Comparison of ENCODE assay signal across 23 cellular contexts in the genomic region with DNA sequence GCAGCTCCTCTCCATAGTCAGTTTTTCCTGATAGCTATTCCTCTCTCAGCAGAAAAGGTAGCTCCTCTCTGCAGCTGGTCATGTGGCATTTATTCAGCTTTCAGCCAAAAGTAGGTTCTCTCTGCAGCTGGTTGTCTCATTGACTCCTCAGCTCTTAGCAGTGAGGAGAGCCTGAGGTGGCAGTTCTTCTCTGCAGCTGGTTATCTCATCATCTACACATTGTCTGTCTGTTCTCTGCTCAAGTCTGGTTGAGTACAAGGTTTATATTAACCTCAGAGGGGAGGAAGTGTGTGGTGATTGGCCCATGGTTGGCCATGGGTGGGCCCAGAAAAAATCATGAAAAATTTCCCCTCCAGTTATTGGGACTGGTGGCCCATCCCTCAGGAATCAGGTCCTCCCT.
DNase-seq lines count a peak whose midpoint lies in the region; ATAC-seq, FAIRE-seq and TF ChIP-seq lines count a peak whose summit lies in the region.
"Had no signal": no experiment of that assay in that cellular context is flagged by ENCODE, and none has a peak within 500 bp of the region (broad histone marks: within the 10 kb centered on the region; RNA-seq: fewer than 3 reads in every experiment).

No MANE protein-coding gene starts in this region.

- no peaks in the 10 kb centered on the region for H3K36me3 Mint-ChIP-seq in activated CD8-positive, alpha-beta T cell treated with anti-CD3 and anti-CD28 coated beads, Interleukin-2, amount 10 ng/mL, durations not matched to agents 7 days and 5 days (ENCODE audit: low read depth)
- H3K36me3 Mint-ChIP-seq in activated CD8-positive, alpha-beta T cell treated with anti-CD3 and anti-CD28 coated beads for 36 hours (ENCODE audit: low read depth) = no peaks in the 10 kb centered on the region
- no peaks in the 10 kb centered on the region for H3K36me3 Mint-ChIP-seq in naive thymus-derived CD8-positive, alpha-beta T cell
- H3K36me3 Mint-ChIP-seq: CD4-positive, CD25-positive, alpha-beta regulatory T cell had no signal

- H4K20me1 ChIP-seq in DND-41 (ENCODE audit: insufficient read depth, low read length) = no peaks in the 10 kb centered on the region
- H4K20me1 ChIP-seq: BLaER1 had no signal

- POLR2A ChIA-PET in activated CD8-positive, alpha-beta T cell treated with anti-CD3 and anti-CD28 coated beads, Interleukin-2, amount 10 ng/mL, durations not matched to agents 7 days and 5 days (lab: Charles Lee) = interaction anchor here (0.8 to 1.1 kb wide), 2 partner anchors 14 to 115 kb away, joined by 3 to 4 read pairs; no protein-coding TSS in a partner anchor
- POLR2A ChIA-PET in activated CD8-positive, alpha-beta T cell treated with anti-CD3 and anti-CD28 coated beads for 36 hours (lab: Charles Lee) = interaction anchor here (0.6 kb wide), 1 partner anchor 10 kb away, joined by 3 read pairs; no protein-coding TSS in a partner anchor
- POLR2A ChIA-PET in naive thymus-derived CD8-positive, alpha-beta T cell (lab: Charles Lee) = no interaction called here

- no peaks in the 10 kb centered on the region for H3K27me3 Mint-ChIP-seq in activated CD8-positive, alpha-beta T cell treated with anti-CD3 and anti-CD28 coated beads, Interleukin-2, amount 10 ng/mL, durations not matched to agents 7 days and 5 days (ENCODE audit: low read depth)
- no peaks in the 10 kb centered on the region for H3K27me3 Mint-ChIP-seq in activated CD8-positive, alpha-beta T cell treated with anti-CD3 and anti-CD28 coated beads for 36 hours
- H3K27me3 Mint-ChIP-seq in naive thymus-derived CD8-positive, alpha-beta T cell = no peaks in the 10 kb centered on the region
- H3K27me3 Mint-ChIP-seq: B cell; CD4-positive, CD25-positive, alpha-beta regulatory T cell had no signal

- peaks cover 34% of the 10 kb centered on the region for H3K4me1 ChIP-seq in DND-41 (ENCODE audit: insufficient read depth, low read length)
- H3K4me1 ChIP-seq: BLaER1 had no signal

- H2AFZ ChIP-seq in DND-41 (ENCODE audit: low read depth, low read length) = peak overlapping the region; percentile 71
- H2AFZ ChIP-seq: GM23338 had no signal

- H3K4me3 Mint-ChIP-seq in activated CD8-positive, alpha-beta T cell treated with anti-CD3 and anti-CD28 coated beads, Interleukin-2, amount 10 ng/mL, durations not matched to agents 7 days and 5 days = no peak overlapping the region
- no peak overlapping the region for H3K4me3 Mint-ChIP-seq in activated CD8-positive, alpha-beta T cell treated with anti-CD3 and anti-CD28 coated beads for 36 hours
- H3K4me3 Mint-ChIP-seq in naive thymus-derived CD8-positive, alpha-beta T cell = peak overlapping the region in 2 of 10 donors; percentile 43 to 70
- H3K4me3 Mint-ChIP-seq: B cell; CD4-positive, CD25-positive, alpha-beta regulatory T cell; GM23338; H9 had no signal

- H3K9ac ChIP-seq in DND-41 (ENCODE audit: low read depth, low read length) = peak overlapping the region; percentile 39
- H3K9ac ChIP-seq: BLaER1 had no signal

- peak overlapping the region; percentile 87 for H3K27ac ChIP-seq in DND-41 (ENCODE audit: low read length)
- H3K27ac ChIP-seq: 22Rv1, BLaER1, C4-2B had no signal

- no peak for FAIRE-seq in urothelium cell line (lab: Jason Lieb, UNC)
- FAIRE-seq: A204.1, G401.6, GM12892 had no signal

- intact Hi-C loops in activated CD8-positive, alpha-beta T cell treated with anti-CD3 and anti-CD28 coated beads for 36 hours (cut with micrococcal nuclease) = no loop called here
- intact Hi-C loops in sciatic nerve (cut with DNase I) = no loop called here

- H3K36me3 ChIP-seq in DND-41 (ENCODE audit: insufficient read depth, low read length) = no peaks in the 10 kb centered on the region
- H3K36me3 ChIP-seq: BLaER1 had no signal

- ATAC-seq in activated CD8-positive, alpha-beta T cell treated with anti-CD3 and anti-CD28 coated beads, Interleukin-2, amount 10 ng/mL, durations not matched to agents 7 days and 5 days = peak; percentile 49
- ATAC-seq in activated CD8-positive, alpha-beta T cell treated with anti-CD3 and anti-CD28 coated beads for 36 hours = no peak
- ATAC-seq in DND-41 (ENCODE audit: insufficient read depth, low read depth) (peak; percentile 97), GM19395 (IDR thresholded peaks at IDR 0.05; ENCODE audit: unreplicated experiment) (no peak), sciatic nerve (no peak)
- ATAC-seq in naive thymus-derived CD8-positive, alpha-beta T cell = peak; percentile 44 to 88
- ATAC-seq: GM23338, HCT116 had no signal

- H3K4me3 ChIP-seq in DND-41 (ENCODE audit: low read depth in 1 of 2, low read length in 2 of 2) = peak overlapping the region in 1 of 2 experiments; percentile 48; a peak in 2 of 4 replicates
- H3K4me3 ChIP-seq: BLaER1, GM23338 had no signal

- CTCF ChIA-PET in activated CD8-positive, alpha-beta T cell treated with anti-CD3 and anti-CD28 coated beads, Interleukin-2, amount 10 ng/mL, durations not matched to agents 7 days and 5 days (lab: Charles Lee) = interaction anchor here (0.7 kb wide), 1 partner anchor 38 kb away, joined by 3 read pairs; no protein-coding TSS in a partner anchor
- CTCF ChIA-PET in activated CD8-positive, alpha-beta T cell treated with anti-CD3 and anti-CD28 coated beads for 36 hours (lab: Charles Lee) = interaction anchor here (0.9 kb wide), 1 partner anchor 12 kb away, joined by 3 read pairs; no protein-coding TSS in a partner anchor

- H3K9me3 ChIP-seq in DND-41 (ENCODE audit: insufficient read depth, low read length, severe bottlenecking) = no peaks in the 10 kb centered on the region
- H3K9me3 ChIP-seq: BLaER1 had no signal

- no peaks in the 10 kb centered on the region for H3K9me3 Mint-ChIP-seq in activated CD8-positive, alpha-beta T cell treated with anti-CD3 and anti-CD28 coated beads, Interleukin-2, amount 10 ng/mL, durations not matched to agents 7 days and 5 days (ENCODE audit: insufficient read depth)
- H3K9me3 Mint-ChIP-seq in activated CD8-positive, alpha-beta T cell treated with anti-CD3 and anti-CD28 coated beads for 36 hours = no peaks in the 10 kb centered on the region
- H3K9me3 Mint-ChIP-seq in naive thymus-derived CD8-positive, alpha-beta T cell = no peaks in the 10 kb centered on the region
- H3K9me3 Mint-ChIP-seq: CD4-positive, CD25-positive, alpha-beta regulatory T cell; GM23338; H9 had no signal

- no peak for TF ChIP-seq CTCF in activated CD8-positive, alpha-beta T cell treated with anti-CD3 and anti-CD28 coated beads for 36 hours (IDR thresholded peaks at IDR 0.05)
- TF ChIP-seq CTCF in DND-41 (IDR thresholded peaks at IDR 0.05; ENCODE audit: borderline replicate concordance, extremely low read depth, low read length, poor library complexity, severe bottlenecking) = no peak

- H3K79me2 ChIP-seq in DND-41 (ENCODE audit: insufficient read depth, low read length) = no peaks in the 10 kb centered on the region

- no peak for DNase-seq in activated CD8-positive, alpha-beta T cell treated with anti-CD3 and anti-CD28 coated beads, Interleukin-2, amount 10 ng/mL, durations not matched to agents 7 days and 5 days
- no peak for DNase-seq in activated CD8-positive, alpha-beta T cell treated with anti-CD3 and anti-CD28 coated beads for 36 hours
- peak; percentile 63 for DNase-seq in DND-41
- peak; percentile 3 for DNase-seq in RPMI8226
- no peak for DNase-seq in naive thymus-derived CD8-positive, alpha-beta T cell
- no peak for DNase-seq in urothelium cell line (ENCODE audit: low spot score)
- no peak for DNase-seq in sciatic nerve (ENCODE audit: low spot score)
- DNase-seq: Calu3; CD4-positive, CD25-positive, alpha-beta regulatory T cell; COR-L47; DMS53; DMS79 treated with DMSO at 0.1 percent for 48 hours; H9 had no signal

- H3K27me3 ChIP-seq in DND-41 (ENCODE audit: insufficient read depth, low read length, poor library complexity) = no peaks in the 10 kb centered on the region
- H3K27me3 ChIP-seq: BLaER1 had no signal

- H3K4me2 ChIP-seq in DND-41 (ENCODE audit: insufficient read depth, low read length) = peak overlapping the region; percentile 62; the same call in 1 of the 2 replicates
- H3K4me2 ChIP-seq: BLaER1, GM23338 had no signal

- no peak overlapping the region for H3K27ac Mint-ChIP-seq in activated CD8-positive, alpha-beta T cell treated with anti-CD3 and anti-CD28 coated beads, Interleukin-2, amount 10 ng/mL, durations not matched to agents 7 days and 5 days
- H3K27ac Mint-ChIP-seq in activated CD8-positive, alpha-beta T cell treated with anti-CD3 and anti-CD28 coated beads for 36 hours = no peak overlapping the region
- peak overlapping the region in 2 of 10 donors; percentile 51 to 61 for H3K27ac Mint-ChIP-seq in naive thymus-derived CD8-positive, alpha-beta T cell
- H3K27ac Mint-ChIP-seq: B cell; CD4-positive, CD25-positive, alpha-beta regulatory T cell; GM23338; H9 had no signal

- H3K4me1 Mint-ChIP-seq in activated CD8-positive, alpha-beta T cell treated with anti-CD3 and anti-CD28 coated beads, Interleukin-2, amount 10 ng/mL, durations not matched to agents 7 days and 5 days (ENCODE audit: low read depth) = peaks cover 8% of the 10 kb centered on the region
- H3K4me1 Mint-ChIP-seq in activated CD8-positive, alpha-beta T cell treated with anti-CD3 and anti-CD28 coated beads for 36 hours (ENCODE audit: low read depth) = peaks cover 15% of the 10 kb centered on the region
- H3K4me1 Mint-ChIP-seq in naive thymus-derived CD8-positive, alpha-beta T cell = peaks cover 15 to 45% (median 19%) of the 10 kb centered on the region in 4 donors
- H3K4me1 Mint-ChIP-seq: B cell; CD4-positive, CD25-positive, alpha-beta regulatory T cell; H9 had no signal

Comparison
In these comparisons a context has a peak if more than half of its experiments do, and no peak if none do; other contexts are left out.
1. ATAC-seq: peak in activated CD8-positive, alpha-beta T cell treated with anti-CD3 and anti-CD28 coated beads, Interleukin-2, amount 10 ng/mL, durations not matched to agents 7 days and 5 days (single experiment), DND-41 (single experiment) and naive thymus-derived CD8-positive, alpha-beta T cell (2 of 2); none in activated CD8-positive, alpha-beta T cell treated with anti-CD3 and anti-CD28 coated beads for 36 hours (single experiment), GM19395 (single experiment) and sciatic nerve (single experiment).
2. DNase-seq: peak in DND-41 (single experiment) and RPMI8226 (single experiment); none in activated CD8-positive, alpha-beta T cell treated with anti-CD3 and anti-CD28 coated beads, Interleukin-2, amount 10 ng/mL, durations not matched to agents 7 days and 5 days (single experiment), activated CD8-positive, alpha-beta T cell treated with anti-CD3 and anti-CD28 coated beads for 36 hours (single experiment), naive thymus-derived CD8-positive, alpha-beta T cell (0 of 10), urothelium cell line (single experiment) and sciatic nerve (single experiment).